ENCODE assay signal across 21 cellular contexts in the genomic region with DNA sequence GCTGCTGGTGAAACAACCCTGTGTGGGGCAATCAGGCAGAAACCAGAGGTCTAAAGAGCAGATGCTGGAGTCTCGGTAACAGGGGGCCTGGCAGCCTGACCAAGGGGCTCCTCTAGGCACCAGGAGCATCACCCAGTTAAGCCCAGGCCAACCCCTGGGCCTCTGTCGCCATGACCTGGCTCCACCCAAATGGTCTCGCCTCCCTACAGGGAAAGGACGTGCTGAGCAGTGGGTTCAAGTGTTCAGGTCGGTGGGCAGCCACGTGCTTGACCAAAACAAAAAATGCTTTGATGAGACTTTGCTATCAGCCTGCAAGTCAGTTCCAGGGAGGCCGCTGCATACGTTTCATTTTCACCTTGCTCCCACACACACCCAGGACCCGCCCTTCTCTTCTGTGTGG.
A peak's percentile ranks its signal among the peaks of the same experiment; 100 is the strongest.
DNase-seq lines count a peak whose midpoint lies in the region; ATAC-seq and TF ChIP-seq lines count a peak whose summit lies in the region.
"Had no signal": no experiment of that assay in that cellular context is flagged by ENCODE, and none has a peak within 500 bp of the region (broad histone marks: within the 10 kb centered on the region; RNA-seq: fewer than 3 reads in every experiment).

No MANE protein-coding gene starts in this region.

- TF ChIP-seq EP300 in gastroesophageal sphincter (IDR thresholded peaks at IDR 0.05), result no peak

- no peaks in the 10 kb centered on the region for H3K4me1 Mint-ChIP-seq in endodermal cell
- H3K4me1 Mint-ChIP-seq: CD8-positive, alpha-beta memory T cell had no signal

- TF ChIP-seq POLR2A in vagina (IDR thresholded peaks at IDR 0.05) (no peak), gastroesophageal sphincter (IDR thresholded peaks at IDR 0.05) (no peak)

- H2AK5ac ChIP-seq in neuronal stem cell (ENCODE audit: low read depth, low read length), result no peak overlapping the region

- H3K27me3 Mint-ChIP-seq in endodermal cell (ENCODE audit: insufficient read depth), result no peaks in the 10 kb centered on the region
- H3K27me3 Mint-ChIP-seq: CD8-positive, alpha-beta memory T cell had no signal

- no peak overlapping the region for H2BK12ac ChIP-seq in neuronal stem cell (ENCODE audit: low read length)

- H3K14ac ChIP-seq in neuronal stem cell (ENCODE audit: low read length), result no peak overlapping the region

- no peak overlapping the region for H3K27ac Mint-ChIP-seq in endodermal cell

- H3K36me3 ChIP-seq in endodermal cell (ENCODE audit: control insufficient read depth, insufficient read depth, low read length) (no peaks in the 10 kb centered on the region), neuronal stem cell (replicated peaks in 1 of 2; ENCODE audit: control insufficient read depth in 2 of 2, insufficient read depth in 2 of 2, low read length in 2 of 2) (peaks cover 4 to 40% of the 10 kb centered on the region in 2 donors), vagina (no peaks in the 10 kb centered on the region), gastroesophageal sphincter (no peaks in the 10 kb centered on the region)
- H3K36me3 ChIP-seq: SJSA1 had no signal

- peak overlapping the region; percentile 42 for H2BK5ac ChIP-seq in neuronal stem cell (ENCODE audit: low read length)

- peaks cover 3% of the 10 kb centered on the region for H3K9me3 Mint-ChIP-seq in endodermal cell
- H3K9me3 Mint-ChIP-seq: CD8-positive, alpha-beta memory T cell had no signal

- H3K4me2 ChIP-seq in neuronal stem cell (ENCODE audit: insufficient read depth, low read length, poor library complexity, severe bottlenecking), result no peak overlapping the region

- peaks cover 14% of the 10 kb centered on the region for H3K36me3 Mint-ChIP-seq in endodermal cell (ENCODE audit: low read depth)
- H3K36me3 Mint-ChIP-seq: CD8-positive, alpha-beta memory T cell had no signal

- H2BK15ac ChIP-seq in neuronal stem cell (ENCODE audit: low read length), result no peak overlapping the region

- H3K4ac ChIP-seq in neuronal stem cell (ENCODE audit: low read length), result no peak overlapping the region

- no peak overlapping the region for H3K27ac ChIP-seq in endodermal cell (ENCODE audit: low read depth, low read length)
- H3K27ac ChIP-seq in neuronal stem cell (replicated peaks; ENCODE audit: low read length), result no peak overlapping the region
- no peak overlapping the region for H3K27ac ChIP-seq in vagina
- no peak overlapping the region for H3K27ac ChIP-seq in gastroesophageal sphincter
- H3K27ac ChIP-seq: 22Rv1, SJSA1 had no signal

- H3K27me3 ChIP-seq in endodermal cell (ENCODE audit: control insufficient read depth, insufficient read depth, low read length, poor library complexity, severe bottlenecking) (no peaks in the 10 kb centered on the region), neuronal stem cell (ENCODE audit: control insufficient read depth in 3 of 3, insufficient read depth in 3 of 3, low read depth in 1 of 3, low read length in 3 of 3) (no peaks in the 10 kb centered on the region), vagina (no peaks in the 10 kb centered on the region), gastroesophageal sphincter (no peaks in the 10 kb centered on the region)
- H3K27me3 ChIP-seq: SJSA1 had no signal

- H3K9me3 ChIP-seq in endodermal cell (ENCODE audit: control insufficient read depth, low read length) (peaks cover 24% of the 10 kb centered on the region), neuronal stem cell (replicated peaks in 1 of 2; ENCODE audit: control insufficient read depth in 2 of 2, insufficient read depth in 1 of 2, low read depth in 1 of 2, low read length in 2 of 2) (peaks cover 0 to 32% of the 10 kb centered on the region in 2 donors), vagina (no peaks in the 10 kb centered on the region), gastroesophageal sphincter (no peaks in the 10 kb centered on the region)
- H3K9me3 ChIP-seq: SJSA1 had no signal

- intact Hi-C loops in vagina (cut with DNase I), result no loop called here

- no peak overlapping the region for H3K4me3 Mint-ChIP-seq in endodermal cell
- H3K4me3 Mint-ChIP-seq: CD8-positive, alpha-beta memory T cell had no signal

- no peak overlapping the region for H4K91ac ChIP-seq in neuronal stem cell (ENCODE audit: low read depth, low read length, poor library complexity)

- no peak for TF ChIP-seq CTCF in endodermal cell (conservative IDR thresholded peaks at IDR 0.05)
- no peak for TF ChIP-seq CTCF in vagina (IDR thresholded peaks at IDR 0.05)
- no peak for TF ChIP-seq CTCF in gastroesophageal sphincter (IDR thresholded peaks at IDR 0.05)

- WGBS in endodermal cell (ENCODE audit: insufficient coverage in 1 of 2, insufficient read length in 1 of 2), 2 experiments, result 88 to 99% methylated on average over 9 of the region's 9 CpGs
- no CpG with 5 or more reads among the region's 9 CpGs for WGBS in neuronal stem cell (ENCODE audit: extremely low coverage in 2 of 2, insufficient read length in 2 of 2, insufficient replicate concordance in 1 of 2), 2 donors
- WGBS in gastroesophageal sphincter (ENCODE audit: low coverage in 1 of 2), 2 donors, result 81 to 90% methylated on average over 4 to 9 of the region's 9 CpGs

- H3K79me1 ChIP-seq in neuronal stem cell (ENCODE audit: low read depth, low read length), result peaks cover 5% of the 10 kb centered on the region

- H3K18ac ChIP-seq in neuronal stem cell (ENCODE audit: low read length), result no peak overlapping the region

- H3K4me3 ChIP-seq in endodermal cell (ENCODE audit: low read length) (no peak overlapping the region), neuronal stem cell (ENCODE audit: low read length in 2 of 2) (no peak overlapping the region), vagina (no peak overlapping the region), gastroesophageal sphincter (no peak overlapping the region)
- H3K4me3 ChIP-seq: SJSA1 had no signal

- H4K8ac ChIP-seq in neuronal stem cell (ENCODE audit: low read depth, low read length), result no peak overlapping the region

- H2BK120ac ChIP-seq in neuronal stem cell (ENCODE audit: low read depth, low read length), result no peak overlapping the region

- no peak for ATAC-seq in activated CD4-positive, CD25-positive, alpha-beta regulatory T cell treated with anti-CD3 and anti-CD28 coated beads, Interleukin-2, amount 50 U/mL, for 24 hours
- ATAC-seq in GM19452 (IDR thresholded peaks at IDR 0.05; ENCODE audit: unreplicated experiment) (no peak), gastroesophageal sphincter (no peak)

- peak; percentile 0 for DNase-seq in activated CD4-positive, CD25-positive, alpha-beta regulatory T cell treated with anti-CD3 and anti-CD28 coated beads, Interleukin-2, amount 50 U/mL, for 72 hours
- DNase-seq in endodermal cell (peak; percentile 13), neuronal stem cell (ENCODE audit: low spot score) (no peak), vagina (ENCODE audit: extremely low spot score in 2 of 2) (peak; percentile 62 to 93), dermis blood vessel endothelial cell (no peak)
- DNase-seq: ACHN; C1 segment of cervical spinal cord; Calu3; CD8-positive, alpha-beta memory T cell; Karpas-422; MV-4-11; NCI-H1105 treated with DMSO at 0.1 percent for 48 hours; NCI-H2081 treated with DMSO at 0.1 percent for 48 hours; NCI-H2171 treated with DMSO at 0.1 percent for 48 hours; NCI-H446; OCI-M1 had no signal

- H3K9ac ChIP-seq in endodermal cell (ENCODE audit: extremely low read depth, low read length, poor library complexity, severe bottlenecking) (no peak overlapping the region), neuronal stem cell (ENCODE audit: low read depth, low read length, poor library complexity) (no peak overlapping the region)

- no peak overlapping the region for H3K23ac ChIP-seq in neuronal stem cell (ENCODE audit: low read depth, low read length, poor library complexity)

- no peaks in the 10 kb centered on the region for H3K4me1 ChIP-seq in endodermal cell (ENCODE audit: control insufficient read depth, insufficient read depth, low read length)
- H3K4me1 ChIP-seq in neuronal stem cell (ENCODE audit: control insufficient read depth in 2 of 2, insufficient read depth in 1 of 2, low read depth in 1 of 2, low read length in 2 of 2), result peaks cover 2 to 5% of the 10 kb centered on the region in 2 donors
- peaks cover 11% of the 10 kb centered on the region for H3K4me1 ChIP-seq in vagina
- peaks cover 0 to 16% (median 8%) of the 10 kb centered on the region in 3 donors for H3K4me1 ChIP-seq in gastroesophageal sphincter

- H2AFZ ChIP-seq in neuronal stem cell (ENCODE audit: low read length), result no peak overlapping the region

Comparison
In these comparisons a context has a peak if more than half of its experiments do, and no peak if none do; other contexts are left out.
1. DNase-seq: peak in activated CD4-positive, CD25-positive, alpha-beta regulatory T cell treated with anti-CD3 and anti-CD28 coated beads, Interleukin-2, amount 50 U/mL, for 72 hours (single experiment), endodermal cell (single experiment) and vagina (2 of 2); none in neuronal stem cell (single experiment) and dermis blood vessel endothelial cell (single experiment).